Comparison of ENCODE assay signal across 36 cellular contexts in the genomic region with DNA sequence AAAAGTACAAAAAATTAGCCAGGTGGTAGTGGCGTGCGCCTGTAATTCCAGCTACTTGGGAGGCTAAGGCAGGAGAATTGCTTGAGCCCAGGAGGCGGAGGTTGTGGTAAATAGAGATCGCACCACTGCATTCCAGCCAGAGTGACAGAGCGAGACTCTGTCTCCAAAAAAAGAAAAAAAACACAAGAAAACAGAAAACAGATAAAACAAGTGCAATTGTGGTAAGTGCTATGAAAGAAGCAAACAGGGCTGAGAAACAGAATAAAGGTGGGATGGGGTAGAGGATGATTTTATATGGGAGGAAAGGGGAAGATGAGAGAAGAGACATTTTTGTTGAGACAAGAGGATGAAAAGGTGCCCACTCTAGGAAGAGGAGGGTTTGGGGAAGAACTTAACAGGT. TPM values are rescaled to one million over a fixed set of nuclear protein-coding genes. Genes with fewer than 3 reads are reported as not detected.
"Had no signal": no experiment of that assay in that cellular context is flagged by ENCODE, and none has a peak within 500 bp of the region (broad histone marks: within the 10 kb centered on the region; RNA-seq: fewer than 3 reads in every experiment).

No MANE protein-coding gene starts in this region.

- ATAC-seq: activated CD8-positive, alpha-beta T cell treated with anti-CD3 and anti-CD28 coated beads for 36 hours; activated naive CD4-positive, alpha-beta T cell treated with anti-CD3 and anti-CD28 coated beads, Interleukin-2, amount 50 U/mL, for 72 hours; activated T-cell treated with anti-CD3 and anti-CD28 coated beads, Interleukin-2, amount 50 U/mL, for 4 hours; activated T-cell treated with anti-CD3 and anti-CD28 coated beads, Interleukin-2, amount 50 U/mL, for 72 hours; activated T-helper 17 cell treated with anti-CD3 and anti-CD28 coated beads, Interleukin-2, amount 50 U/mL, for 72 hours; body of pancreas had no signal

- H3K9me3 ChIP-seq: adrenal gland, body of pancreas, breast epithelium had no signal

- H3K27ac Mint-ChIP-seq: activated B cell treated with CpG ODN at 0.5 μM for 24 hours; activated CD4-positive, alpha-beta memory T cell treated with anti-CD3 and anti-CD28 coated beads for 36 hours; activated CD4-positive, alpha-beta T cell treated with anti-CD3 and anti-CD28 coated beads, Interleukin-2, amount 10 ng/mL, durations not matched to agents 24 days and 14 days; activated CD8-positive, alpha-beta T cell treated with anti-CD3 and anti-CD28 coated beads for 36 hours; activated naive CD4-positive, alpha-beta T cell treated with anti-CD3 and anti-CD28 coated beads for 36 hours; activated naive CD4-positive, alpha-beta T cell treated with anti-CD3 and anti-CD28 coated beads, Interleukin-2, amount 50 U/mL, for 72 hours; activated naive CD8-positive, alpha-beta T cell treated with anti-CD3 and anti-CD28 coated beads, Interleukin-2, amount 10 ng/mL, durations not matched to agents 7 days and 5 days; activated T-cell treated with anti-CD3 and anti-CD28 coated beads, Interleukin-2, amount 50 U/mL, for 72 hours; activated T-helper 1 cell treated with anti-CD3 and anti-CD28 coated beads, Interleukin-12 subunit alpha, Interleukin-12 subunit beta, Interleukin-2, Interleukin-4 antibody, amounts not matched to agents 30 ng/mL and 10 ng/mL and 1 ng/mL, durations not matched to agents 14 hours and 24 hours and 36 hours; activated T-helper 17 cell treated with anti-CD3 and anti-CD28 coated beads, Interleukin-2, amount 50 U/mL, for 72 hours; T-helper 1 cell treated with Interleukin-12 subunit alpha and Interleukin-12 subunit beta and Interleukin-4 antibody, amounts not matched to agents 30 μg/mL and 1 μg/mL, for 36 hours; T-helper 2 cell treated with Interferon-gamma antibody and Interleukin-4, amounts not matched to agents 5 μg/mL and 100 μg/mL, for 36 hours had no signal

- H3K4me3 ChIP-seq: adrenal gland, body of pancreas, breast epithelium had no signal

- FAIRE-seq: astrocyte, TTC549 had no signal

- H3K27ac ChIP-seq: adrenal gland, body of pancreas, brain microvascular endothelial cell, breast epithelium, VCaP had no signal

- H3K36me3 Mint-ChIP-seq: activated CD4-positive, alpha-beta memory T cell treated with anti-CD3 and anti-CD28 coated beads for 36 hours; activated naive CD8-positive, alpha-beta T cell treated with anti-CD3 and anti-CD28 coated beads, Interleukin-2, amount 10 ng/mL, durations not matched to agents 7 days and 5 days had no signal

- H3K27me3 ChIP-seq: adrenal gland, body of pancreas, brain microvascular endothelial cell, breast epithelium had no signal

- H3K4me1 Mint-ChIP-seq: activated T-helper 17 cell treated with anti-CD3 and anti-CD28 coated beads, Interleukin-2, amount 50 U/mL, for 72 hours had no signal

- H3K4me1 ChIP-seq: breast epithelium had no signal

- H3K36me3 ChIP-seq: adrenal gland, brain microvascular endothelial cell, breast epithelium had no signal

- DNase-seq: activated B cell treated with CpG ODN at 0.5 μM for 24 hours; activated CD4-positive, alpha-beta memory T cell treated with anti-CD3 and anti-CD28 coated beads for 36 hours; activated CD4-positive, alpha-beta T cell treated with anti-CD3 and anti-CD28 coated beads for 4 hours; activated CD4-positive, alpha-beta T cell treated with anti-CD3 and anti-CD28 coated beads, Interleukin-2, amount 10 ng/mL, durations not matched to agents 24 days and 14 days; activated CD4-positive, alpha-beta T cell treated with anti-CD3 and anti-CD28 coated beads, Interleukin-2, amount 50 U/mL, for 1 hour; activated CD4-positive, alpha-beta T cell treated with anti-CD3 and anti-CD28 coated beads, Interleukin-2, amount 50 U/mL, for 4 hours; activated CD4-positive, CD25-positive, alpha-beta regulatory T cell treated with anti-CD3 and anti-CD28 coated beads, Interleukin-2, amount 50 U/mL, for 72 hours; activated CD8-positive, alpha-beta memory T cell treated with anti-CD3 and anti-CD28 coated beads, Interleukin-2, amount 50 U/mL, for 4 hours; activated CD8-positive, alpha-beta T cell treated with anti-CD3 and anti-CD28 coated beads for 36 hours; activated effector memory CD4-positive, alpha-beta T cell treated with anti-CD3 and anti-CD28 coated beads, Interleukin-2, amount 50 U/mL, for 16 hours; activated gamma-delta T cell treated with Interleukin-2 at 50 U/mL for 16 hours; activated naive CD4-positive, alpha-beta T cell; activated naive CD4-positive, alpha-beta T cell treated with anti-CD3 and anti-CD28 coated beads for 36 hours; activated naive CD4-positive, alpha-beta T cell treated with anti-CD3 and anti-CD28 coated beads, Interleukin-2, amount 50 U/mL, for 16 hours; activated naive CD8-positive, alpha-beta T cell treated with anti-CD3 and anti-CD28 coated beads, Interleukin-2, amount 10 ng/mL, durations not matched to agents 7 days and 5 days; activated T-cell treated with anti-CD3 and anti-CD28 coated beads for 4 hours; activated T-cell treated with anti-CD3 and anti-CD28 coated beads, Interleukin-2, amount 50 U/mL, for 1 hour; activated T-cell treated with anti-CD3 and anti-CD28 coated beads, Interleukin-2, amount 50 U/mL, for 4 hours; activated T-cell treated with anti-CD3 and anti-CD28 coated beads, Interleukin-2, amount 50 U/mL, for 72 hours; adrenal gland; amniotic stem cell; body of pancreas; brain microvascular endothelial cell; central memory CD4-positive, alpha-beta T cell; T-helper 1 cell; T-helper 2 cell; T-helper 9 cell had no signal

- H3K4me3 Mint-ChIP-seq: activated B cell treated with CpG ODN at 0.5 μM for 24 hours; activated CD4-positive, alpha-beta memory T cell treated with anti-CD3 and anti-CD28 coated beads for 36 hours; activated CD4-positive, alpha-beta T cell treated with anti-CD3 and anti-CD28 coated beads, Interleukin-2, amount 10 ng/mL, durations not matched to agents 24 days and 14 days; activated CD8-positive, alpha-beta T cell treated with anti-CD3 and anti-CD28 coated beads for 36 hours; activated naive CD4-positive, alpha-beta T cell treated with anti-CD3 and anti-CD28 coated beads for 36 hours; activated naive CD8-positive, alpha-beta T cell treated with anti-CD3 and anti-CD28 coated beads, Interleukin-2, amount 10 ng/mL, durations not matched to agents 7 days and 5 days; activated T-cell treated with anti-CD3 and anti-CD28 coated beads, Interleukin-2, amount 50 U/mL, for 4 hours; activated T-cell treated with anti-CD3 and anti-CD28 coated beads, Interleukin-2, amount 50 U/mL, for 72 hours; activated T-helper 1 cell treated with anti-CD3 and anti-CD28 coated beads, Interleukin-12 subunit alpha, Interleukin-12 subunit beta, Interleukin-2, Interleukin-4 antibody, amounts not matched to agents 30 ng/mL and 10 ng/mL and 1 ng/mL, durations not matched to agents 14 hours and 24 hours and 36 hours; activated T-helper 17 cell treated with anti-CD3 and anti-CD28 coated beads, Interleukin-2, amount 50 U/mL, for 72 hours; T-helper 1 cell treated with Interleukin-12 subunit alpha and Interleukin-12 subunit beta and Interleukin-4 antibody, amounts not matched to agents 30 μg/mL and 1 μg/mL, for 36 hours; T-helper 2 cell treated with Interferon-gamma antibody and Interleukin-4, amounts not matched to agents 5 μg/mL and 100 μg/mL, for 36 hours had no signal

- H3K9me3 Mint-ChIP-seq: activated CD4-positive, alpha-beta memory T cell treated with anti-CD3 and anti-CD28 coated beads for 36 hours; activated CD4-positive, alpha-beta T cell treated with anti-CD3 and anti-CD28 coated beads, Interleukin-2, amount 10 ng/mL, durations not matched to agents 24 days and 14 days; activated naive CD4-positive, alpha-beta T cell treated with anti-CD3 and anti-CD28 coated beads for 36 hours; activated naive CD8-positive, alpha-beta T cell treated with anti-CD3 and anti-CD28 coated beads, Interleukin-2, amount 10 ng/mL, durations not matched to agents 7 days and 5 days; activated T-cell treated with anti-CD3 and anti-CD28 coated beads, Interleukin-2, amount 50 U/mL, for 72 hours; activated T-helper 1 cell treated with anti-CD3 and anti-CD28 coated beads, Interleukin-12 subunit alpha, Interleukin-12 subunit beta, Interleukin-2, Interleukin-4 antibody, amounts not matched to agents 30 ng/mL and 10 ng/mL and 1 ng/mL, durations not matched to agents 14 hours and 24 hours and 36 hours; activated T-helper 17 cell treated with anti-CD3 and anti-CD28 coated beads, Interleukin-2, amount 50 U/mL, for 72 hours; T-helper 1 cell treated with Interleukin-12 subunit alpha and Interleukin-12 subunit beta and Interleukin-4 antibody, amounts not matched to agents 30 μg/mL and 1 μg/mL, for 36 hours; T-helper 2 cell treated with Interferon-gamma antibody and Interleukin-4, amounts not matched to agents 5 μg/mL and 100 μg/mL, for 36 hours had no signal

RNA-seq across cellular contexts. Expression of a gene that starts 5.0 kb away (rescaled TPM):
- total RNA-seq: activated B cell treated with CpG ODN at 0.5 μM for 24 hours; activated CD4-positive, alpha-beta T cell treated with anti-CD3 and anti-CD28 coated beads, Interleukin-2, amount 10 ng/mL, durations not matched to agents 24 days and 14 days had no signal
